ENCODE assay signal across 7 cellular contexts in the genomic region with DNA sequence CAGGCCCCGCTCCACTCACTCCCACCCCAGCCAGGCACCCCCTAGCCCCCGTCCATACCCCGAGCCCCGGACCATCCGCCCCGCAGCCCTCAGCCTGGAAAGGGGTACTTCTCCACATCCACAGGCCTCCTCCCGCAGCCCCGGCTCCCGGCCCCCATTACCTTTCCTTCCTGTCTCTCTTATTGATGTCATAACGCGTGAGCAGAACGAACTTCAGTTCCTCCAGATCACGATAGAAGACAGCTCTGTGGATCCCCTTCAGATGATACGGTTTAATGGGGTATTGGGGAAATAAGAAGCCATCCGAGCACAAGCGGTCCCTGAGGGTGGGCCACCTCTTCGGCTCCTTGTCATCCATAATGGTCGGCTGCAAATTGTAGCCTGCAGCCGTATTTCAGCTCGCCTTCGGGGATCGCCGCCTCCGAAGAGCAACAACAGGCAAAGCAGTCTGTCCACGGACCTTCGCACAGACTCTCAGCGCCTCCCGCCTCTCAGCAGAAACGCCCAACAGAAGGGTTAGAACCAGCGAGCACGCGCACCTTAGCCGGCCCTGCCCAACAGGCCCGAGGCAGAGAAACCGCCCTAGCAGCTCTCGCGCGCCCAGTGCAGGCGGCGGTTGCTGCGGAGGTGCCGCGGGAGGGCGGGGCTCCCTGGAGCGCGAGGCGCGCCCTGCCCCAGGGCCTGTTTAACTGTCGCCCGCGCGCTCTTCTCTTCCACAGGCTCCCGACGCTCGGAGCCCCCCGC. TPM values are rescaled to one million over a fixed set of nuclear protein-coding genes. Genes with fewer than 3 reads are reported as not detected.
DNase-seq lines count a peak whose midpoint lies in the region; ATAC-seq and TF ChIP-seq lines count a peak whose summit lies in the region.
"Not testable (repeated sequence)": the region's sequence is repeated elsewhere in the genome, so short reads cannot be mapped to it uniquely, and the experiment has no call there.

A gene (minus strand): TSS at position 474 of the 744 bp plus-strand sequence. CDS start 116 bp downstream, at position 358.

- H3K4me3 Mint-ChIP-seq in activated CD4-positive, alpha-beta T cell treated with anti-CD3 and anti-CD28 coated beads, Interleukin-2, amount 10 ng/mL, durations not matched to agents 7 days and 5 days, result peak within 1 kb of the TSS; percentile 95

- POLR2A ChIA-PET in activated CD4-positive, alpha-beta T cell treated with anti-CD3 and anti-CD28 coated beads, Interleukin-2, amount 10 ng/mL, durations not matched to agents 7 days and 5 days (lab: Charles Lee), result not testable (repeated sequence)

- intact Hi-C loops in prostate gland (cut with DNase I), result loop anchor here (2.0 kb wide), 1 partner anchor 125 kb away; a partner anchor contains a TSS

- H3K36me3 ChIP-seq in prostate gland, result not testable (repeated sequence)

- H3K36me3 Mint-ChIP-seq in activated CD4-positive, alpha-beta T cell treated with anti-CD3 and anti-CD28 coated beads, Interleukin-2, amount 10 ng/mL, durations not matched to agents 7 days and 5 days (ENCODE audit: low read depth), result not testable (repeated sequence)

- H3K27ac Mint-ChIP-seq in activated CD4-positive, alpha-beta T cell treated with anti-CD3 and anti-CD28 coated beads, Interleukin-2, amount 10 ng/mL, durations not matched to agents 7 days and 5 days, result peak within 1 kb of the TSS; percentile 99

- H3K27ac ChIP-seq in coronary artery (peak within 1 kb of the TSS; percentile 82 to 97), prostate gland (peak within 1 kb of the TSS; percentile 84)

- peak; percentile 20 for DNase-seq in Jurkat, Clone E6-1 (ENCODE audit: low read depth, low spot score)
- peak; percentile 34 for DNase-seq in activated CD4-positive, alpha-beta T cell treated with anti-CD3 and anti-CD28 coated beads, Interleukin-2, amount 10 ng/mL, durations not matched to agents 7 days and 5 days
- not testable (repeated sequence) for DNase-seq in coronary artery (ENCODE audit: low spot score)
- peak; percentile 4 for DNase-seq in iPS-NIHi11 (ENCODE audit: low spot score)
- peak; percentile 27 for DNase-seq in prostate gland (ENCODE audit: low spot score)

- H3K4me1 ChIP-seq in prostate gland (replicated peaks), result not testable (repeated sequence)

- ATAC-seq in GM18511 (IDR thresholded peaks at IDR 0.05; ENCODE audit: unreplicated experiment), result peak; percentile 91
- peak; percentile 93 for ATAC-seq in HG02610 (IDR thresholded peaks at IDR 0.05; ENCODE audit: unreplicated experiment)

- WGBS in prostate gland, result under 1% methylated on average over 27 of the region's 56 CpGs

- H3K27me3 Mint-ChIP-seq in activated CD4-positive, alpha-beta T cell treated with anti-CD3 and anti-CD28 coated beads, Interleukin-2, amount 10 ng/mL, durations not matched to agents 7 days and 5 days, result peaks cover 21% of the 10 kb centered on the region

- H3K4me3 ChIP-seq in Jurkat, Clone E6-1 (ENCODE audit: low read length), result peak within 1 kb of the TSS; percentile 82
- peak within 1 kb of the TSS; percentile 90 for H3K4me3 ChIP-seq in coronary artery
- H3K4me3 ChIP-seq in prostate gland, result peak within 1 kb of the TSS; percentile 48 to 49

- not testable (repeated sequence) for TF ChIP-seq CTCF in coronary artery (IDR thresholded peaks at IDR 0.05); prostate gland (IDR thresholded peaks at IDR 0.05)

- not testable (repeated sequence) for H3K27me3 ChIP-seq in prostate gland (replicated peaks; ENCODE audit: insufficient read depth)

- H3K9me3 ChIP-seq in prostate gland, result not testable (repeated sequence)

- not testable (repeated sequence) for H3K4me1 Mint-ChIP-seq in activated CD4-positive, alpha-beta T cell treated with anti-CD3 and anti-CD28 coated beads, Interleukin-2, amount 10 ng/mL, durations not matched to agents 7 days and 5 days

- TF ChIP-seq POLR2A in prostate gland (IDR thresholded peaks at IDR 0.05), result peak; percentile 36

- not testable (repeated sequence) for H3K9me3 Mint-ChIP-seq in activated CD4-positive, alpha-beta T cell treated with anti-CD3 and anti-CD28 coated beads, Interleukin-2, amount 10 ng/mL, durations not matched to agents 7 days and 5 days

- CTCF ChIA-PET in activated CD4-positive, alpha-beta T cell treated with anti-CD3 and anti-CD28 coated beads, Interleukin-2, amount 10 ng/mL, durations not matched to agents 7 days and 5 days (lab: Charles Lee), result interaction anchor here (1.1 to 2.3 kb wide), 5 partner anchors 10 to 272 kb away, joined by 3 to 11 read pairs (median 6); a partner anchor contains a TSS

RNA-seq across cellular contexts. Expression of the gene that starts here (rescaled TPM):
- polyA plus RNA-seq in Jurkat, Clone E6-1 (2012; ENCODE audit: insufficient read depth, insufficient read length), result 21.4 TPM
- 10 to 100 TPM; 76.0 to 81.1 TPM for total RNA-seq in activated CD4-positive, alpha-beta T cell treated with anti-CD3 and anti-CD28 coated beads, Interleukin-2, amount 10 ng/mL, durations not matched to agents 7 days and 5 days
- total RNA-seq in prostate gland, result 100 to 1,000 TPM in 1 of 2 donors, 10 to 100 TPM in 1; 18.9 to 137 TPM
